ENCODE assay signal across 10 cellular contexts in genomic region chr2:30978044-30978443, GRCh38.
"Had no signal": no experiment of that assay in that cellular context is flagged by ENCODE, and none has a peak within 500 bp of the region (broad histone marks: within the 10 kb centered on the region; RNA-seq: fewer than 3 reads in every experiment).

No MANE protein-coding gene starts in this region.

- DNase-seq: activated CD8-positive, alpha-beta memory T cell treated with anti-CD3 and anti-CD28 coated beads, Interleukin-2, amount 50 U/mL, for 4 hours; activated naive CD4-positive, alpha-beta T cell treated with Interleukin-2 at 50 U/mL for 16 hours; effector memory CD4-positive, alpha-beta T cell; head of caudate nucleus; sigmoid colon; spleen; uterus had no signal

- H3K9me3 Mint-ChIP-seq: dendritic cell treated with granulocyte-macrophage colony-stimulating factor and Interleukin-4, amounts not matched to agents 40 ng/mL and 50 ng/mL, for 4 days; stimulated activated memory B cell treated with anti-CD40 and anti-IgM and Interleukin-4, amounts not matched to agents 10 μg/mL and 1 μg/mL and 100 μg/mL, for 72 hours had no signal

- H3K4me3 ChIP-seq: sigmoid colon, spleen, tibial nerve, uterus had no signal

- H3K27ac Mint-ChIP-seq: dendritic cell treated with granulocyte-macrophage colony-stimulating factor and Interleukin-4, amounts not matched to agents 40 ng/mL and 50 ng/mL, for 4 days; stimulated activated memory B cell treated with anti-CD40 and anti-IgM and Interleukin-4, amounts not matched to agents 10 μg/mL and 1 μg/mL and 100 μg/mL, for 72 hours had no signal

- H3K36me3 Mint-ChIP-seq: stimulated activated memory B cell treated with anti-CD40 and anti-IgM and Interleukin-4, amounts not matched to agents 10 μg/mL and 1 μg/mL and 100 μg/mL, for 72 hours had no signal

- H3K27me3 Mint-ChIP-seq: dendritic cell treated with granulocyte-macrophage colony-stimulating factor and Interleukin-4, amounts not matched to agents 40 ng/mL and 50 ng/mL, for 4 days; stimulated activated memory B cell treated with anti-CD40 and anti-IgM and Interleukin-4, amounts not matched to agents 10 μg/mL and 1 μg/mL and 100 μg/mL, for 72 hours had no signal

- H3K4me3 Mint-ChIP-seq: dendritic cell treated with granulocyte-macrophage colony-stimulating factor and Interleukin-4, amounts not matched to agents 40 ng/mL and 50 ng/mL, for 4 days; stimulated activated memory B cell treated with anti-CD40 and anti-IgM and Interleukin-4, amounts not matched to agents 10 μg/mL and 1 μg/mL and 100 μg/mL, for 72 hours had no signal

- H3K4me1 Mint-ChIP-seq: stimulated activated memory B cell treated with anti-CD40 and anti-IgM and Interleukin-4, amounts not matched to agents 10 μg/mL and 1 μg/mL and 100 μg/mL, for 72 hours had no signal

- ATAC-seq: stimulated activated memory B cell treated with anti-CD40 and anti-IgM and Interleukin-4, amounts not matched to agents 10 μg/mL and 1 μg/mL and 100 μg/mL, for 72 hours had no signal
